8 cellular contexts compared by ENCODE assay signal in the genomic region with DNA sequence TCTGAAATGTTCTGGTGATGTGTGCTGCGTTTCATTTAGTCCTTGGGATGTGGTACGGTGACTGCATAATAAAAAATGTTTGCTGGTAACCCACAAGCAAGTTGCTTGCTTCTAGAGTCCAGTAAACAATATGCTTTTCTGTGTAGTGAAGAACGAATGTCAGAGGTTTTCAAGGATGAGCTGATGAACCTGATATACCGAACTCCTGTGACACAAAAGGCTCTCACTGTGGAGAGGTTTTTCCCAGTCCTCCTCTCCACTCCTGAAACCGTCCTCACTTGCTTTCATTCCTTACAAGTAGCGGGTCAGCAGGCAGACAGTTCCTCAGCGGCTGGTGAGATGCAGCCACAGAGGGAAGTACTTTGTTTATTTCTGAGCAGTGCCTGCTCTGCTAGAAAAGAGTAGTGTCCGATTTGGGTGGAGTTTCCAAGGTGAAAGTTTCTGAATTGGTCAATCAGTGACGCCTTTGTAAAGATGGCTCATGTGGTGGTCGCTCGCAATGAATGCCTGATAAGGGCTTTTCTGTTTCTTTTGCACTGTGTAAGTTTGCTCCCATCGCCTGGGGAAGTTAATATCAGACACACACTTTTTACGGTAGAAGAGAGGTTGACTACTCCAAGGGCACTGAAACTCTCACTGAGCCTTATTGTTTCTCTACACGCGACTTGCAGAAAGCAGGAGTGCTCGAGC. TPM values are rescaled to one million over a fixed set of nuclear protein-coding genes. Genes with fewer than 3 reads are reported as not detected.
DNase-seq lines count a peak whose midpoint lies in the region; TF ChIP-seq lines count a peak whose summit lies in the region.

No MANE protein-coding gene starts in this region.

- H2AK5ac ChIP-seq in mesenchymal stem cell (ENCODE audit: low read length, severe bottlenecking), result no peak overlapping the region

- no peak overlapping the region for H2AFZ ChIP-seq in mesenchymal stem cell (ENCODE audit: low read depth, low read length)

- intact Hi-C loops in tibial artery (cut with DNase I; ENCODE audit: low total_unique reads), result loop anchor here (10.0 kb wide), 1 partner anchor 112 kb away; no protein-coding TSS in a partner anchor

- no peak overlapping the region for H3K14ac ChIP-seq in mesenchymal stem cell (ENCODE audit: low read length in 2 of 2)

- DNase-seq in ELF-1 (ENCODE audit: low read depth, low spot score), result peak; percentile 32
- DNase-seq in HAP-1 (ENCODE audit: low spot score in 2 of 2), result peak in 1 of 2 experiments; percentile 18
- DNase-seq in dedifferentiated amniotic fluid mesenchymal stem cell (ENCODE audit: extremely low spot score), result peak; percentile 38
- peak; percentile 85 for DNase-seq in mesenchymal stem cell
- DNase-seq in tibial artery, result peak in 1 of 2 donors; percentile 54
- DNase-seq in SJCRH30, result no peak
- no peak for DNase-seq in effector CD8-positive, alpha-beta T cell (lab: John Stamatoyannopoulos, UW)

- 33% methylated on average over 15 of the region's 16 CpGs for WGBS in mesenchymal stem cell

- in situ Hi-C loops in HAP-1 (cut with MboI; ENCODE audit: low sequenced_read_pairs), result no loop called here

- no peak overlapping the region for H2BK15ac ChIP-seq in mesenchymal stem cell (ENCODE audit: low read depth, poor library complexity, severe bottlenecking)

- no peak overlapping the region for H3K23ac ChIP-seq in mesenchymal stem cell (ENCODE audit: low read length in 2 of 2)

- H2BK12ac ChIP-seq in mesenchymal stem cell (ENCODE audit: low read length in 2 of 2), result peak overlapping the region in 1 of 2 experiments; percentile 54

- peak overlapping the region; percentile 49 for H3K4me2 ChIP-seq in mesenchymal stem cell (ENCODE audit: low read length, poor library complexity, severe bottlenecking)

- H3K27ac ChIP-seq in mesenchymal stem cell (ENCODE audit: low read length, poor library complexity, severe bottlenecking) (peak overlapping the region; percentile 72), tibial artery (peak overlapping the region; percentile 95), SJCRH30 (no peak overlapping the region)

- H3K27me3 ChIP-seq in HAP-1 (ENCODE audit: low read depth) (no peaks in the 10 kb centered on the region), mesenchymal stem cell (ENCODE audit: control insufficient read depth in 1 of 2, insufficient read depth in 1 of 2, low read length in 2 of 2) (no peaks in the 10 kb centered on the region), tibial artery (no peaks in the 10 kb centered on the region), SJCRH30 (no peaks in the 10 kb centered on the region)

- no peak overlapping the region for H3K4ac ChIP-seq in mesenchymal stem cell (ENCODE audit: low read depth in 1 of 2, low read length in 2 of 2)

- H2BK5ac ChIP-seq in mesenchymal stem cell (ENCODE audit: low read depth, low read length, poor library complexity, severe bottlenecking), result no peak overlapping the region

- H3K4me3 ChIP-seq in HAP-1 (peak overlapping the region; percentile 69), mesenchymal stem cell (ENCODE audit: insufficient read depth in 1 of 2, low read depth in 1 of 2, low read length in 2 of 2) (peak overlapping the region; percentile 4 to 97), tibial artery (peak overlapping the region; percentile 88), SJCRH30 (no peak overlapping the region)

- H2BK120ac ChIP-seq in mesenchymal stem cell (ENCODE audit: low read depth, low read length), result no peak overlapping the region

- H3K9me3 ChIP-seq in HAP-1 (no peaks in the 10 kb centered on the region), mesenchymal stem cell (ENCODE audit: control insufficient read depth, low read length) (no peaks in the 10 kb centered on the region), tibial artery (no peaks in the 10 kb centered on the region), SJCRH30 (replicated peaks) (no peaks in the 10 kb centered on the region)

- no peaks in the 10 kb centered on the region for H3K79me1 ChIP-seq in mesenchymal stem cell (replicated peaks; ENCODE audit: low read length, poor library complexity, severe bottlenecking)

- H3K9ac ChIP-seq in mesenchymal stem cell (ENCODE audit: low read length), result peak overlapping the region; percentile 95

- no peak for TF ChIP-seq CTCF in tibial artery (IDR thresholded peaks at IDR 0.05)

- H3K18ac ChIP-seq in mesenchymal stem cell (ENCODE audit: low read depth in 1 of 2, low read length in 2 of 2), result peak overlapping the region in 1 of 2 experiments; percentile 60

- H4K8ac ChIP-seq in mesenchymal stem cell (ENCODE audit: low read length), result no peak overlapping the region

- no peaks in the 10 kb centered on the region for H3K36me3 ChIP-seq in HAP-1 (replicated peaks)
- no peaks in the 10 kb centered on the region for H3K36me3 ChIP-seq in mesenchymal stem cell (ENCODE audit: control insufficient read depth in 1 of 2, insufficient read depth in 2 of 2, low read depth in 1 of 2, low read length in 2 of 2)
- no peaks in the 10 kb centered on the region for H3K36me3 ChIP-seq in tibial artery
- no peaks in the 10 kb centered on the region for H3K36me3 ChIP-seq in SJCRH30

- no peak overlapping the region for H4K91ac ChIP-seq in mesenchymal stem cell (ENCODE audit: low read length)

- H3K4me1 ChIP-seq in HAP-1 (peaks cover 16% of the 10 kb centered on the region), mesenchymal stem cell (ENCODE audit: control insufficient read depth, insufficient read depth, low read depth, low read length) (peaks cover 14% of the 10 kb centered on the region), tibial artery (peaks cover 0 to 56% (median 43%) of the 10 kb centered on the region in 4 donors), SJCRH30 (peaks cover 4% of the 10 kb centered on the region; the same call in 1 of the 2 replicates)

TF ChIP-seq in PFSK-1, 5 proteins besides CTCF, POLR2A, EP300 and RAD21:
- no peak for TF ChIP-seq FOXP2 (optimal IDR thresholded peaks at IDR 0.05; ENCODE audit: borderline replicate concordance, extremely low read depth, extremely low read length, insufficient read depth)
- peak; percentile 20; the same call in 1 of the 2 replicates for TF ChIP-seq SIN3A (IDR thresholded peaks at IDR 0.05; ENCODE audit: borderline replicate concordance, insufficient read depth, low read length)
- TF ChIP-seq POLR2AphosphoS5 (IDR thresholded peaks at IDR 0.05; ENCODE audit: low read depth, low read length), result no peak
- TF ChIP-seq TAF1 (IDR thresholded peaks at IDR 0.05; ENCODE audit: borderline replicate concordance, insufficient read depth, low read length), result no peak
- TF ChIP-seq, protein P1, sequence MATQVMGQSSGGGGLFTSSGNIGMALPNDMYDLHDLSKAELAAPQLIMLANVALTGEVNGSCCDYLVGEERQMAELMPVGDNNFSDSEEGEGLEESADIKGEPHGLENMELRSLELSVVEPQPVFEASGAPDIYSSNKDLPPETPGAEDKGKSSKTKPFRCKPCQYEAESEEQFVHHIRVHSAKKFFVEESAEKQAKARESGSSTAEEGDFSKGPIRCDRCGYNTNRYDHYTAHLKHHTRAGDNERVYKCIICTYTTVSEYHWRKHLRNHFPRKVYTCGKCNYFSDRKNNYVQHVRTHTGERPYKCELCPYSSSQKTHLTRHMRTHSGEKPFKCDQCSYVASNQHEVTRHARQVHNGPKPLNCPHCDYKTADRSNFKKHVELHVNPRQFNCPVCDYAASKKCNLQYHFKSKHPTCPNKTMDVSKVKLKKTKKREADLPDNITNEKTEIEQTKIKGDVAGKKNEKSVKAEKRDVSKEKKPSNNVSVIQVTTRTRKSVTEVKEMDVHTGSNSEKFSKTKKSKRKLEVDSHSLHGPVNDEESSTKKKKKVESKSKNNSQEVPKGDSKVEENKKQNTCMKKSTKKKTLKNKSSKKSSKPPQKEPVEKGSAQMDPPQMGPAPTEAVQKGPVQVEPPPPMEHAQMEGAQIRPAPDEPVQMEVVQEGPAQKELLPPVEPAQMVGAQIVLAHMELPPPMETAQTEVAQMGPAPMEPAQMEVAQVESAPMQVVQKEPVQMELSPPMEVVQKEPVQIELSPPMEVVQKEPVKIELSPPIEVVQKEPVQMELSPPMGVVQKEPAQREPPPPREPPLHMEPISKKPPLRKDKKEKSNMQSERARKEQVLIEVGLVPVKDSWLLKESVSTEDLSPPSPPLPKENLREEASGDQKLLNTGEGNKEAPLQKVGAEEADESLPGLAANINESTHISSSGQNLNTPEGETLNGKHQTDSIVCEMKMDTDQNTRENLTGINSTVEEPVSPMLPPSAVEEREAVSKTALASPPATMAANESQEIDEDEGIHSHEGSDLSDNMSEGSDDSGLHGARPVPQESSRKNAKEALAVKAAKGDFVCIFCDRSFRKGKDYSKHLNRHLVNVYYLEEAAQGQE (IDR thresholded peaks at IDR 0.05; ENCODE audit: insufficient read depth in 1 of 2, low read depth in 2 of 2, low read length in 2 of 2), result no peak

RNA-seq across cellular contexts. Expression of a gene that starts 3.0 kb away (rescaled TPM):
- 4.4 TPM for polyA plus RNA-seq in PFSK-1 (2012; ENCODE audit: insufficient read length, low read depth)
- polyA plus RNA-seq in mesenchymal stem cell (2013, experiment 1 of 2), result 10.9 TPM
- polyA plus RNA-seq in mesenchymal stem cell (2013, experiment 2 of 2), result 10.4 TPM
- 5.1 and 5.6 TPM in 2 replicates for total RNA-seq in SJCRH30 (2014; rRNA removed; shearing (Covaris generic))

Comparison
In these comparisons a context has a peak if more than half of its experiments do, and no peak if none do; other contexts are left out.
1. DNase-seq: peak in ELF-1 (single experiment), dedifferentiated amniotic fluid mesenchymal stem cell (single experiment) and mesenchymal stem cell (single experiment); none in SJCRH30 (0 of 2) and effector CD8-positive, alpha-beta T cell (single experiment).